1 cellular context compared by ENCODE assay signal in genomic region chr6:73538116-73538779, GRCh38.
TF ChIP-seq lines count a peak whose summit lies in the region.

No MANE protein-coding gene starts in this region.

TF ChIP-seq in H1, 55 proteins besides CTCF, POLR2A, EP300 and RAD21:
- TF ChIP-seq KDM5A (IDR thresholded peaks at IDR 0.05; ENCODE audit: low read length) (no peak), HDAC6 (IDR thresholded peaks at IDR 0.05; ENCODE audit: low read depth, low read length) (no peak), RFX5 (IDR thresholded peaks at IDR 0.05; ENCODE audit: borderline replicate concordance, low read depth, low read length) (no peak), SP2 (IDR thresholded peaks at IDR 0.05; ENCODE audit: low read length) (no peak), TCF12 (IDR thresholded peaks at IDR 0.05; ENCODE audit: low read depth, low read length) (no peak), ZNF274 (IDR thresholded peaks at IDR 0.05; ENCODE audit: borderline replicate concordance, extremely low read depth, low read length) (no peak), TEAD4 (IDR thresholded peaks at IDR 0.05; ENCODE audit: low read depth, low read length) (no peak), CHD1 (IDR thresholded peaks at IDR 0.05; ENCODE audit: low read depth, low read length) (no peak), TAF1 (IDR thresholded peaks at IDR 0.05; ENCODE audit: low read depth, low read length) (no peak), TAF7 (optimal IDR thresholded peaks at IDR 0.05; ENCODE audit: borderline replicate concordance, low read depth, low read length) (no peak), CREB1 (IDR thresholded peaks at IDR 0.05) (no peak)
